Comparison of ENCODE assay signal across 18 cellular contexts in genomic region chr2:228355897-228356296, GRCh38.
DNase-seq lines count a peak whose midpoint lies in the region; ATAC-seq and TF ChIP-seq lines count a peak whose summit lies in the region.
"Had no signal": no experiment of that assay in that cellular context is flagged by ENCODE, and none has a peak within 500 bp of the region (broad histone marks: within the 10 kb centered on the region; RNA-seq: fewer than 3 reads in every experiment).

No MANE protein-coding gene starts in this region.

- H3K56ac ChIP-seq in H9 (ENCODE audit: insufficient read length, low read depth, low read length) (no peak overlapping the region), mesendoderm (ENCODE audit: low read length) (no peak overlapping the region)

- POLR2A ChIA-PET in MCF 10A (lab: Yijun Ruan, JAX): no interaction called here
- POLR2A ChIA-PET in WTC11 (lab: Charles Lee): no interaction called here

- DNase-seq in MCF 10A (ENCODE audit: unreplicated experiment) (peak; percentile 3), mammary epithelial cell (no peak), H9 (no peak), WTC11 (ENCODE audit: low spot score) (no peak), mesendoderm (peak; percentile 18), NCI-H748 (lab: John Stamatoyannopoulos, UW; ENCODE audit: unreplicated experiment) (no peak)
- DNase-seq: Caco-2; CD4-positive, CD25-positive, alpha-beta regulatory T cell; CD8-positive, alpha-beta T cell; DMS153; DND-41 had no signal

- BruUV-seq in MCF 10A (replicated peaks; lab: Mats Ljungman, UMichigan) (no TSS peak), mammary epithelial cell (replicated peaks; lab: Mats Ljungman, UMichigan) (no TSS peak)

- TF ChIP-seq CTCF in MCF 10A (IDR thresholded peaks at IDR 0.05; ENCODE audit: unreplicated experiment) (no peak), mammary epithelial cell (conservative IDR thresholded peaks at IDR 0.05 in 1 of 2, IDR thresholded peaks at IDR 0.05 in 1 of 2; ENCODE audit: extremely low read depth in 1 of 2, insufficient read depth in 1 of 2, low read depth in 1 of 2, low read length in 2 of 2) (no peak), H9 (conservative IDR thresholded peaks at IDR 0.05) (0 out of 3 replicates have a peak, but pooled peaks have one; percentile 9), WTC11 (IDR thresholded peaks at IDR 0.05) (no peak)

- H3K23ac ChIP-seq in H9 (ENCODE audit: insufficient read length, low read depth, low read length) (no peak overlapping the region), mesendoderm (ENCODE audit: low read length) (no peak overlapping the region)

- WGBS in mammary epithelial cell (ENCODE audit: low coverage, missing lambda C conversion rate): 5% methylated on average over 2 of the region's 2 CpGs
- WGBS in H9 (ENCODE audit: extremely low coverage, insufficient read length, low lambda C conversion rate): no CpG with 5 or more reads among the region's 2 CpGs
- no CpG with 5 or more reads among the region's 2 CpGs for WGBS in mesendoderm (ENCODE audit: extremely low coverage, insufficient coverage, low lambda C conversion rate)

- no peak overlapping the region for H3K4me3 ChIP-seq in mammary epithelial cell (replicated peaks in 1 of 3; ENCODE audit: insufficient read depth in 1 of 3, low read depth in 2 of 3, low read length in 3 of 3)
- H3K4me3 ChIP-seq in mesendoderm (ENCODE audit: low read length): no peak overlapping the region
- H3K4me3 ChIP-seq: BLaER1, GM23338 had no signal

- H3K27ac Mint-ChIP-seq in MCF 10A (ENCODE audit: low read depth, unreplicated experiment): no peak overlapping the region
- H3K27ac Mint-ChIP-seq in H9: no peak overlapping the region
- no peak overlapping the region for H3K27ac Mint-ChIP-seq in WTC11
- H3K27ac Mint-ChIP-seq: B cell; CD8-positive, alpha-beta T cell; GM23338 had no signal

- H3K79me1 ChIP-seq in H9 (ENCODE audit: insufficient read depth, low read depth, low read length, poor library complexity, severe bottlenecking) (no peaks in the 10 kb centered on the region), mesendoderm (ENCODE audit: low read length) (no peaks in the 10 kb centered on the region)

- H2BK12ac ChIP-seq in H9 (ENCODE audit: insufficient read length, low read depth, low read length): no peak overlapping the region

- no peaks in the 10 kb centered on the region for H3K27me3 Mint-ChIP-seq in MCF 10A (ENCODE audit: insufficient read depth, unreplicated experiment)
- H3K27me3 Mint-ChIP-seq in H9 (ENCODE audit: low read depth): no peaks in the 10 kb centered on the region
- no peaks in the 10 kb centered on the region for H3K27me3 Mint-ChIP-seq in WTC11 (ENCODE audit: low read depth)
- H3K27me3 Mint-ChIP-seq: B cell; CD4-positive, CD25-positive, alpha-beta regulatory T cell had no signal

- H3K36me3 Mint-ChIP-seq in MCF 10A (ENCODE audit: insufficient read depth, unreplicated experiment) (no peaks in the 10 kb centered on the region), H9 (ENCODE audit: insufficient read depth in 1 of 3, low read depth in 3 of 3) (no peaks in the 10 kb centered on the region), WTC11 (no peaks in the 10 kb centered on the region)
- H3K36me3 Mint-ChIP-seq: CD4-positive, CD25-positive, alpha-beta regulatory T cell; CD8-positive, alpha-beta T cell had no signal

- H2BK5ac ChIP-seq in H9 (ENCODE audit: insufficient read length, low read length): no peak overlapping the region
- no peak overlapping the region for H2BK5ac ChIP-seq in mesendoderm (ENCODE audit: low read length)

- no peak overlapping the region for H4K8ac ChIP-seq in H9 (replicated peaks; ENCODE audit: insufficient read length, low read depth, low read length)
- H4K8ac ChIP-seq in mesendoderm (ENCODE audit: low read depth, low read length): no peak overlapping the region

- no peaks in the 10 kb centered on the region for H3K23me2 ChIP-seq in H9 (ENCODE audit: insufficient read length, low read depth, low read length, poor library complexity, severe bottlenecking)

- no peak overlapping the region for H3K18ac ChIP-seq in H9 (ENCODE audit: insufficient read length, low read depth, low read length)
- no peak overlapping the region for H3K18ac ChIP-seq in mesendoderm (ENCODE audit: low read length)

- no peaks in the 10 kb centered on the region for H3K9me3 ChIP-seq in mammary epithelial cell (replicated peaks; ENCODE audit: insufficient read depth, low read length)
- no peaks in the 10 kb centered on the region for H3K9me3 ChIP-seq in H9 (ENCODE audit: control insufficient read depth, low read depth, low read length)
- H3K9me3 ChIP-seq: BLaER1, Caco-2 had no signal

- no peak overlapping the region for H3K4ac ChIP-seq in H9 (ENCODE audit: low read depth, low read length)
- H3K4ac ChIP-seq in mesendoderm (ENCODE audit: low read depth, low read length): no peak overlapping the region

- H3K9ac ChIP-seq in mammary epithelial cell (ENCODE audit: insufficient read depth, low read length) (no peak overlapping the region), H9 (ENCODE audit: extremely low read depth, insufficient read length, low read length) (no peak overlapping the region), mesendoderm (ENCODE audit: low read length) (no peak overlapping the region)
- H3K9ac ChIP-seq: BLaER1 had no signal

- H3K4me2 ChIP-seq in mammary epithelial cell (ENCODE audit: insufficient read depth, low read depth, low read length) (no peak overlapping the region), H9 (ENCODE audit: insufficient read depth, insufficient read length, low read length) (no peak overlapping the region), mesendoderm (ENCODE audit: low read length) (no peak overlapping the region)
- H3K4me2 ChIP-seq: BLaER1, GM23338 had no signal

- H3K79me2 ChIP-seq in mammary epithelial cell (ENCODE audit: insufficient read depth, low read length): no peaks in the 10 kb centered on the region
- no peaks in the 10 kb centered on the region for H3K79me2 ChIP-seq in H9 (ENCODE audit: insufficient read depth, low read length)
- no peaks in the 10 kb centered on the region for H3K79me2 ChIP-seq in mesendoderm (ENCODE audit: control insufficient read depth, insufficient read depth, low read length)

- no peak overlapping the region for H3K4me3 Mint-ChIP-seq in MCF 10A (ENCODE audit: unreplicated experiment)
- no peak overlapping the region for H3K4me3 Mint-ChIP-seq in H9
- H3K4me3 Mint-ChIP-seq in WTC11: no peak overlapping the region
- H3K4me3 Mint-ChIP-seq: B cell; CD4-positive, CD25-positive, alpha-beta regulatory T cell; CD8-positive, alpha-beta T cell; GM23338 had no signal

- no peaks in the 10 kb centered on the region for H3K4me1 ChIP-seq in mammary epithelial cell (ENCODE audit: insufficient read depth, low read length)
- no peaks in the 10 kb centered on the region for H3K4me1 ChIP-seq in H9 (ENCODE audit: insufficient read depth, low read length)
- no peaks in the 10 kb centered on the region for H3K4me1 ChIP-seq in mesendoderm (ENCODE audit: control insufficient read depth, low read depth, low read length)
- H3K4me1 ChIP-seq: Caco-2 had no signal

- peak; percentile 55 for ATAC-seq in WTC11
- ATAC-seq in HG02610 (IDR thresholded peaks at IDR 0.05; ENCODE audit: unreplicated experiment): no peak
- ATAC-seq in HG02973 (IDR thresholded peaks at IDR 0.05; ENCODE audit: unreplicated experiment): no peak
- ATAC-seq: CD8-positive, alpha-beta T cell; GM23338; HCT116 had no signal

- H3T11ph ChIP-seq in H9 (ENCODE audit: low read length): no peak overlapping the region

- H2AFZ ChIP-seq in mammary epithelial cell (ENCODE audit: low read depth, low read length): no peak overlapping the region
- no peak overlapping the region for H2AFZ ChIP-seq in H9 (ENCODE audit: low read length)
- H2AFZ ChIP-seq: GM23338 had no signal

- H4K91ac ChIP-seq in H9 (ENCODE audit: insufficient read length, low read depth, low read length): no peak overlapping the region

- no peak overlapping the region for H2BK15ac ChIP-seq in H9 (ENCODE audit: low read depth, low read length)
- no peak overlapping the region for H2BK15ac ChIP-seq in mesendoderm (replicated peaks; ENCODE audit: low read depth)

- H3K4me1 Mint-ChIP-seq in MCF 10A (ENCODE audit: insufficient read depth, unreplicated experiment) (no peaks in the 10 kb centered on the region), H9 (peaks cover 3% of the 10 kb centered on the region in 2 experiments; a peak in 2 of 4 replicates), WTC11 (peaks cover 3% of the 10 kb centered on the region; the same call in 1 of the 2 replicates)
- H3K4me1 Mint-ChIP-seq: B cell; CD4-positive, CD25-positive, alpha-beta regulatory T cell had no signal

- H2BK20ac ChIP-seq in H9 (ENCODE audit: low read depth, low read length, poor library complexity, severe bottlenecking): no peak overlapping the region

- no peaks in the 10 kb centered on the region for H3K9me3 Mint-ChIP-seq in MCF 10A (ENCODE audit: unreplicated experiment)
- H3K9me3 Mint-ChIP-seq in H9: no peaks in the 10 kb centered on the region
- H3K9me3 Mint-ChIP-seq in WTC11: no peaks in the 10 kb centered on the region
- H3K9me3 Mint-ChIP-seq: GM23338 had no signal

- no peak overlapping the region for H2AK5ac ChIP-seq in H9 (ENCODE audit: insufficient read length, low read length)
- no peak overlapping the region for H2AK5ac ChIP-seq in mesendoderm (ENCODE audit: low read length)

- H3K27me3 ChIP-seq in mammary epithelial cell (ENCODE audit: insufficient read depth, low read length) (no peaks in the 10 kb centered on the region), H9 (ENCODE audit: insufficient read depth, low read length) (no peaks in the 10 kb centered on the region), mesendoderm (ENCODE audit: insufficient read depth, low read length, poor library complexity) (no peaks in the 10 kb centered on the region)
- H3K27me3 ChIP-seq: BLaER1 had no signal

- no peak overlapping the region for H3K14ac ChIP-seq in H9 (ENCODE audit: insufficient read depth, low read length)

- H4K5ac ChIP-seq in H9 (ENCODE audit: insufficient read length, low read depth, low read length) (no peak overlapping the region), mesendoderm (ENCODE audit: low read length) (no peak overlapping the region)

- H2BK120ac ChIP-seq in H9 (ENCODE audit: low read depth, low read length, poor library complexity, severe bottlenecking) (no peak overlapping the region), mesendoderm (ENCODE audit: low read depth, low read length) (no peak overlapping the region)

- H3K27ac ChIP-seq in mammary epithelial cell (ENCODE audit: insufficient read depth, low read depth, low read length) (no peak overlapping the region), H9 (ENCODE audit: insufficient read length, low read depth, low read length) (no peak overlapping the region), mesendoderm (ENCODE audit: low read depth, low read length) (no peak overlapping the region)
- H3K27ac ChIP-seq: BLaER1, C4-2B had no signal

- dilution Hi-C loops in mammary epithelial cell (cut with HindIII; ENCODE audit: low sequenced_read_pairs): no loop called here

- no peaks in the 10 kb centered on the region for H3K36me3 ChIP-seq in mammary epithelial cell (ENCODE audit: insufficient read depth, low read length)
- no peaks in the 10 kb centered on the region for H3K36me3 ChIP-seq in mesendoderm (ENCODE audit: control insufficient read depth, insufficient read depth, low read length)
- H3K36me3 ChIP-seq: BLaER1 had no signal

- CTCF ChIA-PET in MCF 10A (lab: Yijun Ruan, JAX) (interaction anchor here (0.7 kb wide), 1 partner anchor 13 kb away, joined by 7 read pairs; no protein-coding TSS in a partner anchor), mammary epithelial cell (lab: Charles Lee; ENCODE audit: low non-redundant PET) (no interaction called here), WTC11 (lab: Charles Lee) (no interaction called here)

- in situ Hi-C loops in mammary epithelial cell (cut with MboI; ENCODE audit: low sequenced_read_pairs in 2 of 2): no loop called here

- intact Hi-C loops in MCF 10A (cut with micrococcal nuclease) (no loop called here), mammary epithelial cell (cut with micrococcal nuclease) (no loop called here)

- no peaks in the 10 kb centered on the region for H4K20me1 ChIP-seq in mammary epithelial cell (ENCODE audit: insufficient read depth, low read length)
- H4K20me1 ChIP-seq in H9 (ENCODE audit: control insufficient read depth, insufficient read depth, insufficient read length): peaks cover 2% of the 10 kb centered on the region
- H4K20me1 ChIP-seq: BLaER1 had no signal

Comparison
In these comparisons a context has a peak if more than half of its experiments do, and no peak if none do; other contexts are left out.
1. DNase-seq: peak in MCF 10A (single experiment) and mesendoderm (single experiment); none in mammary epithelial cell (single experiment), H9 (single experiment), WTC11 (single experiment) and NCI-H748 (single experiment).